In genomic region chr6:149745252-149745651, GRCh38 we compare ENCODE assay signal across 8 cellular contexts. TPM values are rescaled to one million over a fixed set of nuclear protein-coding genes. Genes with fewer than 3 reads are reported as not detected.
DNase-seq lines count a peak whose midpoint lies in the region; ATAC-seq, FAIRE-seq and TF ChIP-seq lines count a peak whose summit lies in the region.
"Not testable (repeated sequence)": the region's sequence is repeated elsewhere in the genome, so short reads cannot be mapped to it uniquely, and the experiment has no call there.

No MANE protein-coding gene starts in this region.

- CTCF ChIA-PET in activated B cell treated with CpG ODN at 0.5 μM for 24 hours (lab: Charles Lee); HepG2 (lab: Yijun Ruan, JAX; ENCODE audit: low intra/inter-chr PET ratio, low total read pairs): not testable (repeated sequence)

- H3K36me3 Mint-ChIP-seq in activated B cell treated with CpG ODN at 0.5 μM for 24 hours (ENCODE audit: low read depth) (peaks cover 40% of the 10 kb centered on the region), osteocyte (ENCODE audit: unreplicated experiment) (peaks cover 15% of the 10 kb centered on the region)

- peak overlapping the region; percentile 89 for H3K27ac Mint-ChIP-seq in activated B cell treated with CpG ODN at 0.5 μM for 24 hours
- not testable (repeated sequence) for H3K27ac Mint-ChIP-seq in osteocyte (ENCODE audit: unreplicated experiment)

- not testable (repeated sequence) for TF ChIP-seq POLR2A in esophagus muscularis mucosa (IDR thresholded peaks at IDR 0.05; ENCODE audit: low read depth); HepG2 (IDR thresholded peaks at IDR 0.05; ENCODE audit: insufficient read depth in 1 of 2, low read depth in 2 of 2, low read length in 2 of 2)

- peak overlapping the region; percentile 97 for H3K4me3 Mint-ChIP-seq in activated B cell treated with CpG ODN at 0.5 μM for 24 hours
- peak overlapping the region; percentile 98 for H3K4me3 Mint-ChIP-seq in osteocyte (ENCODE audit: unreplicated experiment)

- peak overlapping the region; percentile 72 for H3K9ac ChIP-seq in DND-41 (ENCODE audit: low read depth, low read length)
- H3K9ac ChIP-seq in HepG2 (ENCODE audit: insufficient read depth, low read depth, low read length) = peak overlapping the region; percentile 91

- H3K27me3 Mint-ChIP-seq in activated B cell treated with CpG ODN at 0.5 μM for 24 hours; osteocyte (ENCODE audit: unreplicated experiment): not testable (repeated sequence)

- H3K4me3 ChIP-seq in DND-41 (ENCODE audit: low read depth in 1 of 2, low read length in 2 of 2) = peak overlapping the region; percentile 57 to 68; a peak in 3 of 4 replicates
- peak overlapping the region; percentile 75 for H3K4me3 ChIP-seq in LNCaP clone FGC (ENCODE audit: low read depth, low read length)
- H3K4me3 ChIP-seq in astrocyte of the spinal cord (ENCODE audit: low read depth, low read length) = peak overlapping the region; percentile 68
- peak overlapping the region; percentile 71 to 84 (median 84) for H3K4me3 ChIP-seq in esophagus muscularis mucosa
- H3K4me3 ChIP-seq in HepG2 (replicated peaks in 1 of 3; ENCODE audit: insufficient read depth in 1 of 3, low read depth in 2 of 3, low read length in 3 of 3) = peak overlapping the region; percentile 78 to 98 (median 92)
- H3K4me3 ChIP-seq in thymus (ENCODE audit: low read length) = peak overlapping the region; percentile 51

- peaks cover 23% of the 10 kb centered on the region for H3K4me1 Mint-ChIP-seq in activated B cell treated with CpG ODN at 0.5 μM for 24 hours
- peaks cover 22% of the 10 kb centered on the region for H3K4me1 Mint-ChIP-seq in osteocyte (ENCODE audit: unreplicated experiment)

- not testable (repeated sequence) for H3K27me3 ChIP-seq in DND-41 (ENCODE audit: insufficient read depth, low read length, poor library complexity); esophagus muscularis mucosa; HepG2 (ENCODE audit: control insufficient read depth in 1 of 2, insufficient read depth in 2 of 2, low read length in 2 of 2); thymus (ENCODE audit: control insufficient read depth, insufficient read depth)

- H3K9me3 ChIP-seq in DND-41 (ENCODE audit: insufficient read depth, low read length, severe bottlenecking); esophagus muscularis mucosa; HepG2 (ENCODE audit: low read length); thymus (ENCODE audit: control insufficient read depth): not testable (repeated sequence)

- peak overlapping the region; percentile 81 for H3K4me2 ChIP-seq in DND-41 (ENCODE audit: insufficient read depth, low read length)
- H3K4me2 ChIP-seq in HepG2 (ENCODE audit: low read depth, low read length) = peak overlapping the region; percentile 82

- H3K79me2 ChIP-seq in DND-41 (ENCODE audit: insufficient read depth, low read length) (peaks cover 43% of the 10 kb centered on the region), HepG2 (ENCODE audit: insufficient read depth, low read length) (peaks cover 24% of the 10 kb centered on the region)

- TF ChIP-seq EP300 in esophagus muscularis mucosa (IDR thresholded peaks at IDR 0.05); HepG2 (IDR thresholded peaks at IDR 0.05; ENCODE audit: low read depth in 2 of 2, low read length in 2 of 2); HepG2 (CRISPR knock-in tag; IDR thresholded peaks at IDR 0.05; ENCODE audit: borderline replicate concordance): not testable (repeated sequence)

- intact Hi-C loops in activated B cell treated with CpG ODN at 0.5 μM for 24 hours (cut with micrococcal nuclease) (loop anchor here (5.0 kb wide), 1 partner anchor 428 kb away; the partner anchor contains the start of gene TAB2), HepG2 (cut with micrococcal nuclease; ENCODE audit: unreplicated experiment) (loop anchor here (5.0 kb wide), 1 partner anchor 117 kb away; the partner anchor contains the start of gene LRP11)
- intact Hi-C loops in esophagus muscularis mucosa (cut with DNase I) = not testable (repeated sequence)

- not testable (repeated sequence) for FAIRE-seq in HepG2 (lab: Jason Lieb, UNC)

- TF ChIP-seq CTCF in DND-41 (IDR thresholded peaks at IDR 0.05; ENCODE audit: borderline replicate concordance, extremely low read depth, low read length, poor library complexity, severe bottlenecking); LNCaP clone FGC (IDR thresholded peaks at IDR 0.05; ENCODE audit: control insufficient read depth, extremely low read depth, insufficient read depth); activated B cell treated with CpG ODN at 0.5 μM for 24 hours (IDR thresholded peaks at IDR 0.05); astrocyte of the spinal cord (IDR thresholded peaks at IDR 0.05; ENCODE audit: low read depth, low read length); esophagus muscularis mucosa (IDR thresholded peaks at IDR 0.05); HepG2 (CRISPR knock-in tag; IDR thresholded peaks at IDR 0.05); osteocyte (IDR thresholded peaks at IDR 0.05): not testable (repeated sequence)

- H2AFZ ChIP-seq in DND-41 (ENCODE audit: low read depth, low read length); HepG2 (ENCODE audit: low read length): not testable (repeated sequence)

- peak overlapping the region; percentile 84; the same call in 1 of the 2 replicates for H3K27ac ChIP-seq in DND-41 (ENCODE audit: low read length)
- not testable (repeated sequence) for H3K27ac ChIP-seq in esophagus muscularis mucosa (replicated peaks in 1 of 4); thymus (ENCODE audit: low read depth)
- peak overlapping the region; percentile 84 for H3K27ac ChIP-seq in HepG2 (ENCODE audit: extremely low read length, insufficient read depth, low read length)

- BruUV-seq in HepG2 (replicated peaks; lab: Mats Ljungman, UMichigan) = not testable (repeated sequence)

- WGBS in esophagus muscularis mucosa = 81% methylated on average over 10 of the region's 10 CpGs
- WGBS in HepG2 (ENCODE audit: low lambda C conversion rate) = 51% methylated on average over 10 of the region's 10 CpGs
- 94% methylated on average over 10 of the region's 10 CpGs for WGBS in thymus

- POLR2A ChIA-PET in activated B cell treated with CpG ODN at 0.5 μM for 24 hours (lab: Charles Lee) (interaction anchor here (0.5 to 5.5 kb wide), 4 partner anchors 27 to 1015 kb away, joined by 4 to 55 read pairs (median 7); partner anchors contain the start of gene LATS1), HepG2 (lab: Yijun Ruan, JAX) (interaction anchor here (0.6 to 7.6 kb wide), 2 partner anchors 28 to 83 kb away, joined by 4 to 77 read pairs; partner anchors contain the start of gene LATS1)

- not testable (repeated sequence) for TF ChIP-seq RAD21 in HepG2 (CRISPR knock-in tag; IDR thresholded peaks at IDR 0.05)

- not testable (repeated sequence) for H4K20me1 ChIP-seq in DND-41 (ENCODE audit: insufficient read depth, low read length); HepG2 (ENCODE audit: insufficient read depth, low read length)

- peaks cover 34% of the 10 kb centered on the region for H3K4me1 ChIP-seq in DND-41 (ENCODE audit: insufficient read depth, low read length)
- peaks cover 13 to 33% (median 29%) of the 10 kb centered on the region in 4 donors for H3K4me1 ChIP-seq in esophagus muscularis mucosa
- peaks cover 28% of the 10 kb centered on the region for H3K4me1 ChIP-seq in HepG2 (ENCODE audit: insufficient read depth, low read length)
- H3K4me1 ChIP-seq in thymus (ENCODE audit: control insufficient read depth, insufficient read depth, low read length) = not testable (repeated sequence)

- H3K36me3 ChIP-seq in DND-41 (ENCODE audit: insufficient read depth, low read length) = peaks cover 44% of the 10 kb centered on the region
- H3K36me3 ChIP-seq in esophagus muscularis mucosa = peaks cover 23 to 38% (median 32%) of the 10 kb centered on the region in 4 donors
- H3K36me3 ChIP-seq in HepG2 (replicated peaks in 1 of 2; ENCODE audit: control insufficient read depth in 1 of 2, insufficient read depth in 2 of 2, low read length in 2 of 2) = peaks cover 7 to 32% of the 10 kb centered on the region in 2 experiments; a peak in 4 of 5 replicates
- peaks cover 11% of the 10 kb centered on the region for H3K36me3 ChIP-seq in thymus (ENCODE audit: control insufficient read depth, insufficient read depth)

- H3K9me3 Mint-ChIP-seq in activated B cell treated with CpG ODN at 0.5 μM for 24 hours; osteocyte (ENCODE audit: unreplicated experiment): not testable (repeated sequence)

- not testable (repeated sequence) for DNase-seq in DND-41; LNCaP clone FGC (ENCODE audit: low read depth); activated B cell treated with CpG ODN at 0.5 μM for 24 hours; astrocyte of the spinal cord (ENCODE audit: low read depth, low spot score); esophagus muscularis mucosa (ENCODE audit: extremely low spot score); HepG2 (ENCODE audit: low spot score); osteocyte (ENCODE audit: extremely low spot score, unreplicated experiment)

- not testable (repeated sequence) for ATAC-seq in DND-41 (ENCODE audit: insufficient read depth, low read depth); activated B cell treated with CpG ODN at 0.5 μM for 24 hours (ENCODE audit: low read depth); HepG2

- in situ Hi-C loops in astrocyte of the spinal cord (cut with HindIII; ENCODE audit: low sequenced_read_pairs); HepG2 (cut with HindIII; ENCODE audit: extremely low pct_ligation_motif_present, low pct_unique_long_range_greater_than_20kb): not testable (repeated sequence)

RNA-seq across cellular contexts. Expression of gene NUP43, which starts 1.1 kb away (rescaled TPM):
- 46.9 and 50.4 TPM in 2 replicates for total RNA-seq in activated B cell treated with CpG ODN at 0.5 μM for 24 hours
- 10 to 100 TPM in 3 of 4 donors, 1 to 10 TPM in 1; 9.2 to 15.4 (median 11.5) TPM for total RNA-seq in esophagus muscularis mucosa
- 85.1 and 148 TPM in 2 replicates for total RNA-seq in HepG2 (2016; rRNA removed; fragmentation: Illumina TruSeq; extraction: Trizol)
- 12.9 and 14.6 TPM in 2 replicates for total RNA-seq in HepG2 (2016; cell fraction: cytosol; rRNA removed; fragmentation: Illumina TruSeq; extraction: Trizol; ENCODE audit: low read depth)
- 88.2 and 150 TPM in 2 replicates for total RNA-seq in HepG2 (2016; cell fraction: insoluble cytoplasmic fraction; rRNA removed; fragmentation: Illumina TruSeq; extraction: Trizol)
- 37.4 and 44.8 TPM in 2 replicates for total RNA-seq in HepG2 (2016; cell fraction: membrane; rRNA removed; fragmentation: Illumina TruSeq; extraction: Trizol)
- total RNA-seq in HepG2 (2016; cell fraction: nucleus; rRNA removed; fragmentation: Illumina TruSeq; extraction: Trizol) = 50.3 and 56.3 TPM in 2 replicates
- polyA plus RNA-seq in HepG2 (2011; rRNA removed) = 33.0 and 38.9 TPM in 2 replicates
- polyA plus RNA-seq in HepG2 (2011; cell fraction: cytosol; rRNA removed) = 16.9 and 17.1 TPM in 2 replicates
- 20.9 and 25.1 TPM in 2 replicates for polyA plus RNA-seq in HepG2 (2011; cell fraction: nucleus; rRNA removed)
- polyA plus RNA-seq in HepG2 (2012) = 20.9 and 26.3 TPM in 2 replicates
- polyA plus RNA-seq in HepG2 (2016; cell fraction: cytosol; fragmentation: Illumina TruSeq; extraction: Trizol; ENCODE audit: low read depth) = 4.1 and 4.3 TPM in 2 replicates
- polyA plus RNA-seq in HepG2 (2016; cell fraction: insoluble cytoplasmic fraction; fragmentation: Illumina TruSeq; extraction: Trizol; ENCODE audit: low read depth) = 65.8 and 72.7 TPM in 2 replicates
- 14.1 and 16.4 TPM in 2 replicates for polyA plus RNA-seq in HepG2 (2016; cell fraction: membrane; fragmentation: Illumina TruSeq; extraction: Trizol; ENCODE audit: low read depth)
- polyA plus RNA-seq in HepG2 (2016; cell fraction: nucleus; fragmentation: Illumina TruSeq; extraction: Trizol; ENCODE audit: insufficient read depth, low read depth) = 49.9 and 50.1 TPM in 2 replicates
- 92.6 and 112 TPM in 2 replicates for polyA minus RNA-seq in HepG2 (2011; rRNA and poly(A)+ RNA removed; ENCODE audit: low replicate concordance)
- 55.7 and 62.7 TPM in 2 replicates for polyA minus RNA-seq in HepG2 (2011; cell fraction: cytosol; rRNA and poly(A)+ RNA removed)
- polyA minus RNA-seq in HepG2 (2011; cell fraction: nucleus; rRNA and poly(A)+ RNA removed) = 44.9 and 55.3 TPM in 2 replicates
- 36.8 and 40.0 TPM in 2 replicates for total RNA-seq in osteocyte
- 20.6 TPM for polyA plus RNA-seq in thymus

RNA-seq across cellular contexts. Expression of gene PCMT1, which starts 4.3 kb away (rescaled TPM):
- total RNA-seq in activated B cell treated with CpG ODN at 0.5 μM for 24 hours (44.9 and 50.8 TPM in 2 replicates), esophagus muscularis mucosa (100 to 1,000 TPM in 3 of 4 donors, 10 to 100 TPM in 1; 93.9 to 111 (median 107) TPM), HepG2 (2016; rRNA removed; fragmentation: Illumina TruSeq; extraction: Trizol) (134 and 169 TPM in 2 replicates), osteocyte (75.8 and 76.2 TPM in 2 replicates)
- total RNA-seq in HepG2 (2016; cell fraction: cytosol; rRNA removed; fragmentation: Illumina TruSeq; extraction: Trizol; ENCODE audit: low read depth) = 60.5 and 63.6 TPM in 2 replicates
- 127 and 165 TPM in 2 replicates for total RNA-seq in HepG2 (2016; cell fraction: insoluble cytoplasmic fraction; rRNA removed; fragmentation: Illumina TruSeq; extraction: Trizol)
- total RNA-seq in HepG2 (2016; cell fraction: membrane; rRNA removed; fragmentation: Illumina TruSeq; extraction: Trizol) = 55.2 and 56.6 TPM in 2 replicates
- 108 and 132 TPM in 2 replicates for total RNA-seq in HepG2 (2016; cell fraction: nucleus; rRNA removed; fragmentation: Illumina TruSeq; extraction: Trizol)
- polyA plus RNA-seq in HepG2 (2011; rRNA removed) (95.6 and 112 TPM in 2 replicates), thymus (60.3 TPM)
- polyA plus RNA-seq in HepG2 (2011; cell fraction: cytosol; rRNA removed) = 126 and 132 TPM in 2 replicates
- 35.3 and 41.3 TPM in 2 replicates for polyA plus RNA-seq in HepG2 (2011; cell fraction: nucleus; rRNA removed)
- 79.1 and 111 TPM in 2 replicates for polyA plus RNA-seq in HepG2 (2012)
- polyA plus RNA-seq in HepG2 (2016; cell fraction: cytosol; fragmentation: Illumina TruSeq; extraction: Trizol; ENCODE audit: low read depth) = 32.9 and 34.1 TPM in 2 replicates
- polyA plus RNA-seq in HepG2 (2016; cell fraction: insoluble cytoplasmic fraction; fragmentation: Illumina TruSeq; extraction: Trizol; ENCODE audit: low read depth) = 127 and 131 TPM in 2 replicates
- 34.7 and 37.2 TPM in 2 replicates for polyA plus RNA-seq in HepG2 (2016; cell fraction: membrane; fragmentation: Illumina TruSeq; extraction: Trizol; ENCODE audit: low read depth)
- polyA plus RNA-seq in HepG2 (2016; cell fraction: nucleus; fragmentation: Illumina TruSeq; extraction: Trizol; ENCODE audit: insufficient read depth, low read depth) = 205 and 218 TPM in 2 replicates
- polyA minus RNA-seq in HepG2 (2011; rRNA and poly(A)+ RNA removed; ENCODE audit: low replicate concordance) = 35.2 and 45.1 TPM in 2 replicates
- 59.3 and 61.4 TPM in 2 replicates for polyA minus RNA-seq in HepG2 (2011; cell fraction: cytosol; rRNA and poly(A)+ RNA removed)
- 36.8 and 40.4 TPM in 2 replicates for polyA minus RNA-seq in HepG2 (2011; cell fraction: nucleus; rRNA and poly(A)+ RNA removed)

RNA-seq across cellular contexts. Expression of gene LATS1, which starts 27.4 kb away (rescaled TPM):
- 34.6 and 42.0 TPM in 2 replicates for total RNA-seq in activated B cell treated with CpG ODN at 0.5 μM for 24 hours
- total RNA-seq in esophagus muscularis mucosa = 10 to 100 TPM; 27.0 to 33.6 (median 30.1) TPM
- total RNA-seq in HepG2 (2016; rRNA removed; fragmentation: Illumina TruSeq; extraction: Trizol) = 12.6 and 16.4 TPM in 2 replicates
- total RNA-seq in HepG2 (2016; cell fraction: cytosol; rRNA removed; fragmentation: Illumina TruSeq; extraction: Trizol; ENCODE audit: low read depth) = 8.1 and 10.9 TPM in 2 replicates
- total RNA-seq in HepG2 (2016; cell fraction: insoluble cytoplasmic fraction; rRNA removed; fragmentation: Illumina TruSeq; extraction: Trizol) = 12.6 and 15.5 TPM in 2 replicates
- 11.0 and 12.1 TPM in 2 replicates for total RNA-seq in HepG2 (2016; cell fraction: membrane; rRNA removed; fragmentation: Illumina TruSeq; extraction: Trizol)
- 16.5 and 18.6 TPM in 2 replicates for total RNA-seq in HepG2 (2016; cell fraction: nucleus; rRNA removed; fragmentation: Illumina TruSeq; extraction: Trizol)
- 9.9 TPM in 2 replicates for polyA plus RNA-seq in HepG2 (2011; rRNA removed)
- polyA plus RNA-seq in HepG2 (2011; cell fraction: cytosol; rRNA removed) = 6.1 and 8.1 TPM in 2 replicates
- polyA plus RNA-seq in HepG2 (2011; cell fraction: nucleus; rRNA removed) = 11.4 and 11.9 TPM in 2 replicates
- polyA plus RNA-seq in HepG2 (2012) = 11.4 and 11.7 TPM in 2 replicates
- 0.65 and 0.83 TPM in 2 replicates for polyA plus RNA-seq in HepG2 (2016; cell fraction: cytosol; fragmentation: Illumina TruSeq; extraction: Trizol; ENCODE audit: low read depth)
- polyA plus RNA-seq in HepG2 (2016; cell fraction: insoluble cytoplasmic fraction; fragmentation: Illumina TruSeq; extraction: Trizol; ENCODE audit: low read depth) = 11.7 and 12.4 TPM in 2 replicates
- polyA plus RNA-seq in HepG2 (2016; cell fraction: membrane; fragmentation: Illumina TruSeq; extraction: Trizol; ENCODE audit: low read depth) = 2.1 and 2.4 TPM in 2 replicates
- 19.1 and 22.3 TPM in 2 replicates for polyA plus RNA-seq in HepG2 (2016; cell fraction: nucleus; fragmentation: Illumina TruSeq; extraction: Trizol; ENCODE audit: insufficient read depth, low read depth)
- polyA minus RNA-seq in HepG2 (2011; rRNA and poly(A)+ RNA removed; ENCODE audit: low replicate concordance) = 15.2 and 18.5 TPM in 2 replicates
- 17.5 and 19.1 TPM in 2 replicates for polyA minus RNA-seq in HepG2 (2011; cell fraction: cytosol; rRNA and poly(A)+ RNA removed)
- 46.6 and 53.5 TPM in 2 replicates for polyA minus RNA-seq in HepG2 (2011; cell fraction: nucleus; rRNA and poly(A)+ RNA removed)
- 33.8 and 33.9 TPM in 2 replicates for total RNA-seq in osteocyte
- polyA plus RNA-seq in thymus = 11.2 TPM
